Comparison of ENCODE assay signal across 28 cellular contexts in genomic region chr1:62492521-62492920, GRCh38.
"Had no signal": no experiment of that assay in that cellular context is flagged by ENCODE, and none has a peak within 500 bp of the region (broad histone marks: within the 10 kb centered on the region; RNA-seq: fewer than 3 reads in every experiment).

No MANE protein-coding gene starts in this region.

- H3K4me3 ChIP-seq: neural progenitor cell, ovary, psoas muscle, right lobe of liver, sigmoid colon, skin epidermis, smooth muscle cell, spleen, stomach, thoracic aorta, thyroid gland, tibial nerve, upper lobe of left lung, vagina had no signal

- H3K27ac ChIP-seq: neural progenitor cell, ovary, parathyroid adenoma, psoas muscle, right lobe of liver, sigmoid colon, skin epidermis, spleen, stomach, thoracic aorta, thyroid gland, tibial nerve, upper lobe of left lung, vagina had no signal

- H3K79me2 ChIP-seq: parathyroid adenoma had no signal

- H3K36me3 ChIP-seq: ovary had no signal

- DNase-seq: naive thymus-derived CD4-positive, alpha-beta T cell; natural killer cell; occipital lobe; ovary; posterior cingulate gyrus; psoas muscle; right cardiac atrium; right lobe of liver; sigmoid colon; spleen; stimulated activated CD4-positive, alpha-beta T cell treated with anti-CD3 and anti-CD28 coated beads, Interleukin-12 subunit alpha, Interleukin-12 subunit beta, amount 100 ng/mL, for 4 hours; stimulated activated CD4-positive, alpha-beta T cell treated with anti-CD3 and anti-CD28 coated beads, Interleukin-1b, Interleukin-23, amount 100 ng/mL, for 48 hours; stimulated activated CD4-positive, alpha-beta T cell treated with anti-CD3 and anti-CD28 coated beads, Interleukin-2, amount 100 ng/mL, for 48 hours; stimulated activated CD4-positive, alpha-beta T cell treated with anti-CD3 and anti-CD28 coated beads, Interleukin-4, amount 100 ng/mL, for 24 hours; stimulated activated naive B cell treated with anti-CD40 and anti-IgM and Interleukin-4, amounts not matched to agents 10 μg/mL and 1 μg/mL and 100 μg/mL, for 72 hours; stimulated activated naive CD4-positive, alpha-beta T cell treated with Interleukin-2 at 50 U/mL for 16 hours; stomach; thyroid gland; trophoblast cell; upper lobe of left lung had no signal

- ATAC-seq: naive thymus-derived CD4-positive, alpha-beta T cell; natural killer cell; psoas muscle; right cardiac atrium; right lobe of liver; stimulated activated effector memory CD8-positive, alpha-beta T cell treated with anti-CD3 and anti-CD28 coated beads, Interleukin-12 subunit alpha, Interleukin-12 subunit beta, amount 100 ng/mL, for 72 hours; stimulated activated naive B cell treated with anti-CD40 and anti-IgM and Interleukin-4, amounts not matched to agents 10 μg/mL and 1 μg/mL and 100 μg/mL, for 72 hours had no signal

- H3K27me3 ChIP-seq: neural progenitor cell, ovary, right lobe of liver, sigmoid colon, spleen, stomach, thyroid gland, tibial nerve, upper lobe of left lung, vagina had no signal

- H3K9ac ChIP-seq: neural progenitor cell, parathyroid adenoma had no signal

- H2AFZ ChIP-seq: neural progenitor cell, parathyroid adenoma had no signal

- H3K9me3 ChIP-seq: ovary, psoas muscle, sigmoid colon, spleen, stomach, thoracic aorta, thyroid gland, tibial nerve, upper lobe of left lung, vagina had no signal

- H3K4me2 ChIP-seq: neural progenitor cell, smooth muscle cell had no signal

- H3K4me1 ChIP-seq: parathyroid adenoma, psoas muscle, right lobe of liver, sigmoid colon, spleen, stomach, thyroid gland, tibial nerve, upper lobe of left lung, vagina had no signal
